17 cellular contexts compared by ENCODE assay signal in genomic region chrX:86981326-86981890, GRCh38.
"Had no signal": no experiment of that assay in that cellular context is flagged by ENCODE, and none has a peak within 500 bp of the region (broad histone marks: within the 10 kb centered on the region; RNA-seq: fewer than 3 reads in every experiment).

No MANE protein-coding gene starts in this region.

- H3K4me1 ChIP-seq: esophagus muscularis mucosa, gastroesophageal sphincter, pancreas had no signal

- ATAC-seq: gastroesophageal sphincter, left colon, left ventricle myocardium superior, pancreas, right cardiac atrium had no signal

- H3K4me2 ChIP-seq: smooth muscle cell had no signal

- H3K9me3 ChIP-seq: esophagus muscularis mucosa, gastroesophageal sphincter, pancreas had no signal

- H3K27me3 ChIP-seq: esophagus muscularis mucosa, gastroesophageal sphincter, pancreas had no signal

- H3K27ac ChIP-seq: esophagus muscularis mucosa, gastroesophageal sphincter, pancreas had no signal

- H3K36me3 ChIP-seq: esophagus muscularis mucosa, gastroesophageal sphincter, pancreas had no signal

- H3K4me3 ChIP-seq: esophagus muscularis mucosa, gastroesophageal sphincter, lung, pancreas, smooth muscle cell had no signal

- DNase-seq: effector memory CD4-positive, alpha-beta T cell; glutamatergic neuron; left colon; left ventricle myocardium superior; mesendoderm; naive B cell; occipital lobe; pancreas; right cardiac atrium; stimulated activated CD4-positive, alpha-beta T cell treated with anti-CD3 and anti-CD28 coated beads, Interleukin-2, amount 100 ng/mL, for 48 hours; stimulated activated naive CD4-positive, alpha-beta T cell treated with Interleukin-2 at 50 U/mL for 16 hours; trophoblast cell had no signal

- FAIRE-seq: endometrium, pancreas had no signal
